7 cellular contexts compared by ENCODE assay signal in genomic region chr14:106706488-106706887, GRCh38.
DNase-seq lines count a peak whose midpoint lies in the region; ATAC-seq and TF ChIP-seq lines count a peak whose summit lies in the region.
"Not testable (repeated sequence)": the region's sequence is repeated elsewhere in the genome, so short reads cannot be mapped to it uniquely, and the experiment has no call there.

No MANE protein-coding gene starts in this region.

- not testable (repeated sequence) for H3K4me3 ChIP-seq in DND-41 (ENCODE audit: low read depth in 1 of 2, low read length in 2 of 2); GM12875 (ENCODE audit: low read depth, low read length); Loucy (ENCODE audit: low read length, poor library complexity, severe bottlenecking); SU-DHL-6 (ENCODE audit: insufficient read depth, low read length, poor library complexity, severe bottlenecking)

- not testable (repeated sequence) for H3K36me3 Mint-ChIP-seq in activated CD8-positive, alpha-beta T cell treated with anti-CD3 and anti-CD28 coated beads for 36 hours (ENCODE audit: low read depth); activated naive CD8-positive, alpha-beta T cell treated with anti-CD3 and anti-CD28 coated beads, Interleukin-2, amount 50 U/mL, for 24 hours (ENCODE audit: low read depth); stimulated activated effector memory CD8-positive, alpha-beta T cell treated with anti-CD3 and anti-CD28 coated beads, Interleukin-12 subunit alpha, Interleukin-12 subunit beta, amount 100 ng/mL, for 72 hours

- peak overlapping the region; percentile 47; the same call in 1 of the 2 replicates for H3K27ac ChIP-seq in DND-41 (ENCODE audit: low read length)
- not testable (repeated sequence) for H3K27ac ChIP-seq in SU-DHL-6 (ENCODE audit: low read depth, low read length)

- H3K4me1 Mint-ChIP-seq in activated CD8-positive, alpha-beta T cell treated with anti-CD3 and anti-CD28 coated beads for 36 hours (ENCODE audit: low read depth): peaks cover 27% of the 10 kb centered on the region
- H3K4me1 Mint-ChIP-seq in activated naive CD8-positive, alpha-beta T cell treated with anti-CD3 and anti-CD28 coated beads, Interleukin-2, amount 50 U/mL, for 24 hours: not testable (repeated sequence)
- H3K4me1 Mint-ChIP-seq in stimulated activated effector memory CD8-positive, alpha-beta T cell treated with anti-CD3 and anti-CD28 coated beads, Interleukin-12 subunit alpha, Interleukin-12 subunit beta, amount 100 ng/mL, for 72 hours: peaks cover 20% of the 10 kb centered on the region

- H3K36me3 ChIP-seq in DND-41 (ENCODE audit: insufficient read depth, low read length); Loucy (ENCODE audit: insufficient read depth, low read length); SU-DHL-6 (ENCODE audit: low read length): not testable (repeated sequence)

- POLR2A ChIA-PET in activated CD8-positive, alpha-beta T cell treated with anti-CD3 and anti-CD28 coated beads for 36 hours (lab: Charles Lee): not testable (repeated sequence)

- H3K9me3 Mint-ChIP-seq in activated CD8-positive, alpha-beta T cell treated with anti-CD3 and anti-CD28 coated beads for 36 hours; activated naive CD8-positive, alpha-beta T cell treated with anti-CD3 and anti-CD28 coated beads, Interleukin-2, amount 50 U/mL, for 24 hours; stimulated activated effector memory CD8-positive, alpha-beta T cell treated with anti-CD3 and anti-CD28 coated beads, Interleukin-12 subunit alpha, Interleukin-12 subunit beta, amount 100 ng/mL, for 72 hours: not testable (repeated sequence)

- intact Hi-C loops in activated CD8-positive, alpha-beta T cell treated with anti-CD3 and anti-CD28 coated beads for 36 hours (cut with micrococcal nuclease): not testable (repeated sequence)

- H3K4me2 ChIP-seq in DND-41 (ENCODE audit: insufficient read depth, low read length); Loucy (ENCODE audit: low read depth, low read length, poor library complexity, severe bottlenecking); SU-DHL-6 (ENCODE audit: low read depth, low read length, poor library complexity, severe bottlenecking): not testable (repeated sequence)

- peaks cover 46% of the 10 kb centered on the region for H3K4me1 ChIP-seq in DND-41 (ENCODE audit: insufficient read depth, low read length)
- peaks cover 19% of the 10 kb centered on the region for H3K4me1 ChIP-seq in Loucy (ENCODE audit: insufficient read depth, low read length, poor library complexity, severe bottlenecking)

- H3K9me3 ChIP-seq in DND-41 (ENCODE audit: insufficient read depth, low read length, severe bottlenecking); Loucy (ENCODE audit: insufficient read depth, low read depth, low read length); SU-DHL-6 (ENCODE audit: insufficient read depth, low read length): not testable (repeated sequence)

- not testable (repeated sequence) for H3F3A ChIP-seq in Loucy (ENCODE audit: low read depth); SU-DHL-6 (ENCODE audit: insufficient read depth)

- peak; percentile 85 for ATAC-seq in DND-41 (ENCODE audit: insufficient read depth, low read depth)
- peak; percentile 83 for ATAC-seq in activated CD8-positive, alpha-beta T cell treated with anti-CD3 and anti-CD28 coated beads for 36 hours
- ATAC-seq in activated naive CD8-positive, alpha-beta T cell treated with anti-CD3 and anti-CD28 coated beads, Interleukin-2, amount 50 U/mL, for 24 hours: peak; percentile 28
- ATAC-seq in stimulated activated effector memory CD8-positive, alpha-beta T cell treated with anti-CD3 and anti-CD28 coated beads, Interleukin-12 subunit alpha, Interleukin-12 subunit beta, amount 100 ng/mL, for 72 hours: peak; percentile 52

- peak; percentile 32 for TF ChIP-seq CTCF in DND-41 (IDR thresholded peaks at IDR 0.05; ENCODE audit: borderline replicate concordance, extremely low read depth, low read length, poor library complexity, severe bottlenecking)
- peak; percentile 25; the same call in 1 of the 2 replicates for TF ChIP-seq CTCF in GM12875 (IDR thresholded peaks at IDR 0.05; ENCODE audit: borderline replicate concordance, insufficient read depth, low read depth, low read length)
- peak; percentile 17; the same call in 1 of the 2 replicates for TF ChIP-seq CTCF in Loucy (conservative IDR thresholded peaks at IDR 0.05; ENCODE audit: low read length)
- TF ChIP-seq CTCF in SU-DHL-6 (IDR thresholded peaks at IDR 0.05; ENCODE audit: insufficient read depth, low read length, poor library complexity, severe bottlenecking): peak; percentile 26
- peak; percentile 32 for TF ChIP-seq CTCF in activated CD8-positive, alpha-beta T cell treated with anti-CD3 and anti-CD28 coated beads for 36 hours (IDR thresholded peaks at IDR 0.05)

- not testable (repeated sequence) for H4K20me1 ChIP-seq in DND-41 (ENCODE audit: insufficient read depth, low read length); Loucy (ENCODE audit: insufficient read depth, low read length, poor library complexity, severe bottlenecking); SU-DHL-6 (ENCODE audit: low read depth, low read length)

- H3K79me2 ChIP-seq in DND-41 (ENCODE audit: insufficient read depth, low read length); Loucy (ENCODE audit: insufficient read depth, low read length); SU-DHL-6 (ENCODE audit: insufficient read depth, low read length): not testable (repeated sequence)

- H3K27me3 Mint-ChIP-seq in activated CD8-positive, alpha-beta T cell treated with anti-CD3 and anti-CD28 coated beads for 36 hours; activated naive CD8-positive, alpha-beta T cell treated with anti-CD3 and anti-CD28 coated beads, Interleukin-2, amount 50 U/mL, for 24 hours: not testable (repeated sequence)

- H3K9me2 ChIP-seq in Loucy (replicated peaks; ENCODE audit: low read depth, low read length); SU-DHL-6 (replicated peaks; ENCODE audit: insufficient read depth, low read length): not testable (repeated sequence)

- not testable (repeated sequence) for H3K4me3 Mint-ChIP-seq in activated CD8-positive, alpha-beta T cell treated with anti-CD3 and anti-CD28 coated beads for 36 hours; activated naive CD8-positive, alpha-beta T cell treated with anti-CD3 and anti-CD28 coated beads, Interleukin-2, amount 50 U/mL, for 24 hours; stimulated activated effector memory CD8-positive, alpha-beta T cell treated with anti-CD3 and anti-CD28 coated beads, Interleukin-12 subunit alpha, Interleukin-12 subunit beta, amount 100 ng/mL, for 72 hours

- H3K27ac Mint-ChIP-seq in activated CD8-positive, alpha-beta T cell treated with anti-CD3 and anti-CD28 coated beads for 36 hours; activated naive CD8-positive, alpha-beta T cell treated with anti-CD3 and anti-CD28 coated beads, Interleukin-2, amount 50 U/mL, for 24 hours; stimulated activated effector memory CD8-positive, alpha-beta T cell treated with anti-CD3 and anti-CD28 coated beads, Interleukin-12 subunit alpha, Interleukin-12 subunit beta, amount 100 ng/mL, for 72 hours: not testable (repeated sequence)

- not testable (repeated sequence) for H3K27me3 ChIP-seq in DND-41 (ENCODE audit: insufficient read depth, low read length, poor library complexity); Loucy (ENCODE audit: insufficient read depth, low read length, poor library complexity, severe bottlenecking); SU-DHL-6 (ENCODE audit: low read length)

- DNase-seq in DND-41: peak; percentile 79
- peak; percentile 65 for DNase-seq in activated CD8-positive, alpha-beta T cell treated with anti-CD3 and anti-CD28 coated beads for 36 hours
- not testable (repeated sequence) for DNase-seq in activated naive CD8-positive, alpha-beta T cell treated with anti-CD3 and anti-CD28 coated beads, Interleukin-2, amount 50 U/mL, for 24 hours; stimulated activated effector memory CD8-positive, alpha-beta T cell treated with anti-CD3 and anti-CD28 coated beads, Interleukin-12 subunit alpha, Interleukin-12 subunit beta, amount 100 ng/mL, for 72 hours (ENCODE audit: low spot score in 2 of 2)

- H3K9ac ChIP-seq in DND-41 (ENCODE audit: low read depth, low read length); Loucy (ENCODE audit: low read depth, low read length, poor library complexity, severe bottlenecking); SU-DHL-6 (ENCODE audit: low read length): not testable (repeated sequence)

- CTCF ChIA-PET in activated CD8-positive, alpha-beta T cell treated with anti-CD3 and anti-CD28 coated beads for 36 hours (lab: Charles Lee): interaction anchor here (1.1 to 2.1 kb wide), 5 partner anchors 12 to 44 kb away, joined by 3 to 8 read pairs (median 4); no protein-coding TSS in a partner anchor

- not testable (repeated sequence) for H2AFZ ChIP-seq in DND-41 (ENCODE audit: low read depth, low read length); Loucy (ENCODE audit: low read length); SU-DHL-6 (ENCODE audit: low read depth, low read length, severe bottlenecking)

Comparison
In these comparisons a context has a peak if more than half of its experiments do, and no peak if none do; other contexts are left out.
1. ATAC-seq: peak in every context shown above with its lines; median percentile 85 in DND-41; 83 in activated CD8-positive, alpha-beta T cell treated with anti-CD3 and anti-CD28 coated beads for 36 hours; 52 in stimulated activated effector memory CD8-positive, alpha-beta T cell treated with anti-CD3 and anti-CD28 coated beads, Interleukin-12 subunit alpha, Interleukin-12 subunit beta, amount 100 ng/mL, for 72 hours; 28 in activated naive CD8-positive, alpha-beta T cell treated with anti-CD3 and anti-CD28 coated beads, Interleukin-2, amount 50 U/mL, for 24 hours.